In genomic region chr13:111262281-111262680, GRCh38 we compare ENCODE assay signal across 22 cellular contexts. TPM values are rescaled to one million over a fixed set of nuclear protein-coding genes. Genes with fewer than 3 reads are reported as not detected.
DNase-seq lines count a peak whose midpoint lies in the region; ATAC-seq and TF ChIP-seq lines count a peak whose summit lies in the region.
"Had no signal": no experiment of that assay in that cellular context is flagged by ENCODE, and none has a peak within 500 bp of the region (broad histone marks: within the 10 kb centered on the region; RNA-seq: fewer than 3 reads in every experiment).

No MANE protein-coding gene starts in this region.

- ATAC-seq in gastrocnemius medialis (no peak), mucosa of descending colon (no peak)
- ATAC-seq: A549, GM12878 had no signal

- TF ChIP-seq CTCF in coronary artery (IDR thresholded peaks at IDR 0.05): no peak
- TF ChIP-seq CTCF in gastrocnemius medialis (IDR thresholded peaks at IDR 0.05 in 4 of 5, conservative IDR thresholded peaks at IDR 0.05 in 1 of 5): no peak
- no peak for TF ChIP-seq CTCF in mucosa of descending colon (IDR thresholded peaks at IDR 0.05)

- H3K36me3 ChIP-seq in gastrocnemius medialis (peaks cover 0 to 27% of the 10 kb centered on the region in 2 donors), mucosa of descending colon (ENCODE audit: low read depth) (no peaks in the 10 kb centered on the region)

- no peak for TF ChIP-seq POLR2A in gastrocnemius medialis (IDR thresholded peaks at IDR 0.05)

- intact Hi-C loops in gastrocnemius medialis (cut with DNase I; ENCODE audit: low total_unique reads) (no loop called here), mucosa of descending colon (cut with DNase I, micrococcal nuclease) (no loop called here)

- in situ Hi-C loops in gastrocnemius medialis (cut with MboI; ENCODE audit: low sequenced_read_pairs in 4 of 4): no loop called here

- H3K4me3 ChIP-seq in coronary artery (no peak overlapping the region), gastrocnemius medialis (no peak overlapping the region), mucosa of descending colon (no peak overlapping the region)
- H3K4me3 ChIP-seq: A549, GM12878 had no signal

- H3K27me3 ChIP-seq in gastrocnemius medialis: no peaks in the 10 kb centered on the region

- H3K9me3 ChIP-seq in gastrocnemius medialis: no peaks in the 10 kb centered on the region
- H3K9me3 ChIP-seq in mucosa of descending colon: no peaks in the 10 kb centered on the region
- H3K9me3 ChIP-seq: A549 had no signal

- peak; percentile 50 for DNase-seq in activated CD8-positive, alpha-beta memory T cell treated with anti-CD3 and anti-CD28 coated beads for 24 hours
- no peak for DNase-seq in activated CD8-positive, alpha-beta memory T cell treated with anti-CD3 and anti-CD28 coated beads, Interleukin-2, amount 50 U/mL, for 4 hours
- peak; percentile 30 for DNase-seq in CMK (ENCODE audit: low read depth)
- DNase-seq in coronary artery (ENCODE audit: low spot score): peak; percentile 41
- no peak for DNase-seq in gastrocnemius medialis
- no peak for DNase-seq in mucosa of descending colon
- no peak for DNase-seq in OCI-M2 (lab: John Stamatoyannopoulos, UW; ENCODE audit: unreplicated experiment)
- DNase-seq: COR-L47, DND-41, H7, HFFc6, NCI-H1092, NCI-H1436 treated with DMSO at 0.1 percent for 48 hours, NCI-H1930, NCI-H2227 treated with DMSO at 0.1 percent for 48 hours, NCI-H510A treated with DMSO at 0.1 percent for 48 hours, NCI-H748 treated with DMSO at 0.1 percent for 48 hours had no signal

- no peak overlapping the region for H3K27ac ChIP-seq in coronary artery
- peak overlapping the region in 3 of 4 donors; percentile 39 to 61 (median 55) for H3K27ac ChIP-seq in gastrocnemius medialis
- H3K27ac ChIP-seq: A549 had no signal

- H3K4me1 ChIP-seq in gastrocnemius medialis: peaks cover 9 to 15% of the 10 kb centered on the region in 2 donors
- H3K4me1 ChIP-seq in mucosa of descending colon (ENCODE audit: low read depth): no peaks in the 10 kb centered on the region
- H3K4me1 ChIP-seq: A549 had no signal

RNA-seq across cellular contexts. Expression of gene TEX29, which starts 58.2 kb away (rescaled TPM):
- total RNA-seq in gastrocnemius medialis (1 to 10 TPM in 2 of 4 donors, not detected in 2; 1.1 to 3.4 TPM), mucosa of descending colon (under 1 TPM in 2 of 3 donors, not detected in 1; 0.55 to 0.63 TPM)
- total RNA-seq: GM12878, H7, OCI-LY7, Right ventricle myocardium inferior, SK-MEL-5 had no signal

Comparison
In these comparisons a context has a peak if more than half of its experiments do, and no peak if none do; other contexts are left out.
1. DNase-seq: peak in activated CD8-positive, alpha-beta memory T cell treated with anti-CD3 and anti-CD28 coated beads for 24 hours (single experiment), CMK (single experiment) and coronary artery (single experiment); none in activated CD8-positive, alpha-beta memory T cell treated with anti-CD3 and anti-CD28 coated beads, Interleukin-2, amount 50 U/mL, for 4 hours (single experiment), gastrocnemius medialis (0 of 2), mucosa of descending colon (0 of 3) and OCI-M2 (single experiment).
2. H3K27ac ChIP-seq: peak in gastrocnemius medialis (3 of 4); none in coronary artery (0 of 2).